ENCODE assay signal across 7 cellular contexts in genomic region chr17:38557836-38558750, GRCh38. TPM values are rescaled to one million over a fixed set of nuclear protein-coding genes. Genes with fewer than 3 reads are reported as not detected.
DNase-seq lines count a peak whose midpoint lies in the region; ATAC-seq, FAIRE-seq and TF ChIP-seq lines count a peak whose summit lies in the region.

No MANE protein-coding gene starts in this region.

- no peaks in the 10 kb centered on the region for H3K36me3 ChIP-seq in kidney (ENCODE audit: control insufficient read depth in 1 of 2, insufficient read depth in 2 of 2, low read length in 2 of 2)

- intact Hi-C loops in kidney (cut with DNase I): no loop called here

- peak overlapping the region in 1 of 2 donors; percentile 13 for H3K27ac ChIP-seq in kidney (ENCODE audit: low read depth in 2 of 2, low read length in 2 of 2)

- peak; percentile 98 for TF ChIP-seq CTCF in kidney (IDR thresholded peaks at IDR 0.05; ENCODE audit: borderline replicate concordance, extremely low read depth, insufficient read depth)

- DNase-seq in NCI-H460 (ENCODE audit: extremely low read depth, low read depth) (peak; percentile 97), cerebellum (ENCODE audit: low spot score) (peak; percentile 90), kidney (peak; percentile 97)
- DNase-seq in activated CD4-positive, alpha-beta T cell treated with anti-CD3 and anti-CD28 coated beads for 24 hours (ENCODE audit: low read depth in 2 of 2): peak; percentile 85 to 91
- peak; percentile 90 for DNase-seq in stimulated activated CD4-positive, alpha-beta T cell treated with anti-CD3 and anti-CD28 coated beads, Interleukin-12 subunit alpha, Interleukin-12 subunit beta, amount 100 ng/mL, for 4 hours

- peak overlapping the region in 1 of 2 donors; percentile 56 for H3K9ac ChIP-seq in kidney (ENCODE audit: low read length in 2 of 2)

- peak; percentile 62 for ATAC-seq in GM18511 (IDR thresholded peaks at IDR 0.05; ENCODE audit: unreplicated experiment)
- ATAC-seq in HG03432 (IDR thresholded peaks at IDR 0.05; ENCODE audit: unreplicated experiment): peak; percentile 70

- no peak for FAIRE-seq in kidney (lab: Jason Lieb, UNC)

- H3K4me1 ChIP-seq in kidney (ENCODE audit: control insufficient read depth in 1 of 2, insufficient read depth in 1 of 2, low read depth in 1 of 2, low read length in 2 of 2): peaks cover 0 to 23% of the 10 kb centered on the region in 2 donors

- peak overlapping the region; percentile 35 to 53 for H3K4me3 ChIP-seq in kidney (ENCODE audit: low read length in 2 of 2)

- H3K9me3 ChIP-seq in kidney (ENCODE audit: control insufficient read depth in 1 of 2, low read length in 2 of 2): no peaks in the 10 kb centered on the region

RNA-seq across cellular contexts. Expression of gene SRCIN1, which starts 47.7 kb away (rescaled TPM):
- total RNA-seq in NCI-H460 (2014; rRNA removed; shearing (Covaris generic)): 2.8 and 3.0 TPM in 2 replicates
- 2.3 and 2.8 TPM in 2 replicates for polyA plus RNA-seq in NCI-H460 (2014; cell fraction: nucleus; rRNA removed)
- total RNA-seq in cerebellum: 34.7 TPM
- 6.1 TPM for total RNA-seq in kidney
- 0.34 TPM for polyA plus RNA-seq in kidney (ENCODE audit: insufficient read depth, low read depth, low replicate concordance)
